Comparison of ENCODE assay signal across 2 cellular contexts in the genomic region with DNA sequence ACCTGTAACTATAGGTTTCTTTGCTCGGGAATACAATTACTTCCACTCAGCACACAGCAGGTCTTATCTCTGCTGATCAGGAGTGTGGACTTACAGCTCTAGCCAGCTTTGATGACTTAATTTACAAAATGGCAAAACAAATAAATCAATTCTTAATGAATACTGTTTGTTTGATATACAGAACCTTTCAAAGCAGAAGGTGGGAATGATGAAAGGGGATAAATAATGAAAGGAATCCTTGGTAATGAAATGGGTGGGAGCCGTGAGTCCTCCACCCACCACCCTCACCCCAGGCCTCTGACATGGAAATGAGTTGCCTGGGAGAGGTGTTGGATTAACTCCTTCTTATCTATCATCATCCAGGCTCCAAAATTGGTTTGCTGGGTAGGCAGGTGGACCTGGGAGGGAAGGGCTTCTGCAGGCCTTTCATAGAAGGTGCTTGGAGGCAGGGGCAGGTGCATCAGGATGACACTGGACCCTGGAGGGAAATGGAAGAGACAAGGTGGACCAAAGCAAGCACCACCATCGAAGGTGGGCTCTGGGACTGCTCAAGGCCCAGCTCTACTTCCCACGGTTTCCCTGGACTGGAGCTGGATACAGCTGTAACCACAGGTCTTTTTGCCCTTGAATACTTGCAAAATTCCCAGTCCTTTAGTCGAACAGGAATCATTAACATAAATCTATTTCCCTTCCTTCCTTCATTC.
TF ChIP-seq lines count a peak whose summit lies in the region.

No MANE protein-coding gene starts in this region.

TF ChIP-seq in HepG2, 621 proteins besides CTCF, POLR2A, EP300 and RAD21 (continues in another document):
- TF ChIP-seq FOSL1 (CRISPR knock-in tag; IDR thresholded peaks at IDR 0.05; ENCODE audit: borderline replicate concordance) (no peak), TCF7 (IDR thresholded peaks at IDR 0.05; ENCODE audit: low read depth) (peak; percentile 85), SOX13 (IDR thresholded peaks at IDR 0.05) (0 out of 2 replicates have a peak, but pooled peaks have one; percentile 17), SOX13 (CRISPR knock-in tag; conservative IDR thresholded peaks at IDR 0.05 in 1 of 2, IDR thresholded peaks at IDR 0.05 in 1 of 2) (peak in 1 of 2 experiments; percentile 22; a peak in 1 of 4 replicates), GATA4 (IDR thresholded peaks at IDR 0.05; ENCODE audit: borderline replicate concordance, low read depth) (peak; percentile 69; the same call in 1 of the 2 replicates), GATAD2A (CRISPR knock-in tag; IDR thresholded peaks at IDR 0.05) (peak; percentile 27; the same call in 1 of the 2 replicates), MTA3 (CRISPR knock-in tag; IDR thresholded peaks at IDR 0.05) (no peak), ZMYM3 (CRISPR knock-in tag; IDR thresholded peaks at IDR 0.05) (no peak), NR2C2 (CRISPR knock-in tag; IDR thresholded peaks at IDR 0.05; ENCODE audit: borderline replicate concordance) (peak; percentile 17; the same call in 1 of the 2 replicates), ZNF562 (CRISPR knock-in tag; IDR thresholded peaks at IDR 0.05; ENCODE audit: borderline replicate concordance) (no peak), CREM (IDR thresholded peaks at IDR 0.05) (peak; percentile 46; the same call in 1 of the 2 replicates), CREM (CRISPR knock-in tag; IDR thresholded peaks at IDR 0.05) (no peak), TBX2 (CRISPR knock-in tag; IDR thresholded peaks at IDR 0.05; ENCODE audit: borderline replicate concordance) (peak; percentile 81; the same call in 1 of the 2 replicates), RELA (CRISPR knock-in tag; IDR thresholded peaks at IDR 0.05) (no peak), POGZ (CRISPR knock-in tag; IDR thresholded peaks at IDR 0.05) (0 out of 2 replicates have a peak, but pooled peaks have one; percentile 31), NCOA2 (CRISPR knock-in tag; IDR thresholded peaks at IDR 0.05) (peak; percentile 65), PHF21A (CRISPR knock-in tag; IDR thresholded peaks at IDR 0.05) (0 out of 2 replicates have a peak, but pooled peaks have one; percentile 51)
- TF ChIP-seq, protein P1, sequence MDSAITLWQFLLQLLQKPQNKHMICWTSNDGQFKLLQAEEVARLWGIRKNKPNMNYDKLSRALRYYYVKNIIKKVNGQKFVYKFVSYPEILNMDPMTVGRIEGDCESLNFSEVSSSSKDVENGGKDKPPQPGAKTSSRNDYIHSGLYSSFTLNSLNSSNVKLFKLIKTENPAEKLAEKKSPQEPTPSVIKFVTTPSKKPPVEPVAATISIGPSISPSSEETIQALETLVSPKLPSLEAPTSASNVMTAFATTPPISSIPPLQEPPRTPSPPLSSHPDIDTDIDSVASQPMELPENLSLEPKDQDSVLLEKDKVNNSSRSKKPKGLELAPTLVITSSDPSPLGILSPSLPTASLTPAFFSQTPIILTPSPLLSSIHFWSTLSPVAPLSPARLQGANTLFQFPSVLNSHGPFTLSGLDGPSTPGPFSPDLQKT (CRISPR knock-in tag; IDR thresholded peaks at IDR 0.05; ENCODE audit: borderline replicate concordance) = no peak
- TF ChIP-seq, protein P2, sequence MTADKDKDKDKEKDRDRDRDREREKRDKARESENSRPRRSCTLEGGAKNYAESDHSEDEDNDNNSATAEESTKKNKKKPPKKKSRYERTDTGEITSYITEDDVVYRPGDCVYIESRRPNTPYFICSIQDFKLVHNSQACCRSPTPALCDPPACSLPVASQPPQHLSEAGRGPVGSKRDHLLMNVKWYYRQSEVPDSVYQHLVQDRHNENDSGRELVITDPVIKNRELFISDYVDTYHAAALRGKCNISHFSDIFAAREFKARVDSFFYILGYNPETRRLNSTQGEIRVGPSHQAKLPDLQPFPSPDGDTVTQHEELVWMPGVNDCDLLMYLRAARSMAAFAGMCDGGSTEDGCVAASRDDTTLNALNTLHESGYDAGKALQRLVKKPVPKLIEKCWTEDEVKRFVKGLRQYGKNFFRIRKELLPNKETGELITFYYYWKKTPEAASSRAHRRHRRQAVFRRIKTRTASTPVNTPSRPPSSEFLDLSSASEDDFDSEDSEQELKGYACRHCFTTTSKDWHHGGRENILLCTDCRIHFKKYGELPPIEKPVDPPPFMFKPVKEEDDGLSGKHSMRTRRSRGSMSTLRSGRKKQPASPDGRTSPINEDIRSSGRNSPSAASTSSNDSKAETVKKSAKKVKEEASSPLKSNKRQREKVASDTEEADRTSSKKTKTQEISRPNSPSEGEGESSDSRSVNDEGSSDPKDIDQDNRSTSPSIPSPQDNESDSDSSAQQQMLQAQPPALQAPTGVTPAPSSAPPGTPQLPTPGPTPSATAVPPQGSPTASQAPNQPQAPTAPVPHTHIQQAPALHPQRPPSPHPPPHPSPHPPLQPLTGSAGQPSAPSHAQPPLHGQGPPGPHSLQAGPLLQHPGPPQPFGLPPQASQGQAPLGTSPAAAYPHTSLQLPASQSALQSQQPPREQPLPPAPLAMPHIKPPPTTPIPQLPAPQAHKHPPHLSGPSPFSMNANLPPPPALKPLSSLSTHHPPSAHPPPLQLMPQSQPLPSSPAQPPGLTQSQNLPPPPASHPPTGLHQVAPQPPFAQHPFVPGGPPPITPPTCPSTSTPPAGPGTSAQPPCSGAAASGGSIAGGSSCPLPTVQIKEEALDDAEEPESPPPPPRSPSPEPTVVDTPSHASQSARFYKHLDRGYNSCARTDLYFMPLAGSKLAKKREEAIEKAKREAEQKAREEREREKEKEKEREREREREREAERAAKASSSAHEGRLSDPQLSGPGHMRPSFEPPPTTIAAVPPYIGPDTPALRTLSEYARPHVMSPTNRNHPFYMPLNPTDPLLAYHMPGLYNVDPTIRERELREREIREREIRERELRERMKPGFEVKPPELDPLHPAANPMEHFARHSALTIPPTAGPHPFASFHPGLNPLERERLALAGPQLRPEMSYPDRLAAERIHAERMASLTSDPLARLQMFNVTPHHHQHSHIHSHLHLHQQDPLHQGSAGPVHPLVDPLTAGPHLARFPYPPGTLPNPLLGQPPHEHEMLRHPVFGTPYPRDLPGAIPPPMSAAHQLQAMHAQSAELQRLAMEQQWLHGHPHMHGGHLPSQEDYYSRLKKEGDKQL (CRISPR knock-in tag; IDR thresholded peaks at IDR 0.05; ENCODE audit: low read depth) = 0 out of 2 replicates have a peak, but pooled peaks have one; percentile 27
- TF ChIP-seq, protein P3, sequence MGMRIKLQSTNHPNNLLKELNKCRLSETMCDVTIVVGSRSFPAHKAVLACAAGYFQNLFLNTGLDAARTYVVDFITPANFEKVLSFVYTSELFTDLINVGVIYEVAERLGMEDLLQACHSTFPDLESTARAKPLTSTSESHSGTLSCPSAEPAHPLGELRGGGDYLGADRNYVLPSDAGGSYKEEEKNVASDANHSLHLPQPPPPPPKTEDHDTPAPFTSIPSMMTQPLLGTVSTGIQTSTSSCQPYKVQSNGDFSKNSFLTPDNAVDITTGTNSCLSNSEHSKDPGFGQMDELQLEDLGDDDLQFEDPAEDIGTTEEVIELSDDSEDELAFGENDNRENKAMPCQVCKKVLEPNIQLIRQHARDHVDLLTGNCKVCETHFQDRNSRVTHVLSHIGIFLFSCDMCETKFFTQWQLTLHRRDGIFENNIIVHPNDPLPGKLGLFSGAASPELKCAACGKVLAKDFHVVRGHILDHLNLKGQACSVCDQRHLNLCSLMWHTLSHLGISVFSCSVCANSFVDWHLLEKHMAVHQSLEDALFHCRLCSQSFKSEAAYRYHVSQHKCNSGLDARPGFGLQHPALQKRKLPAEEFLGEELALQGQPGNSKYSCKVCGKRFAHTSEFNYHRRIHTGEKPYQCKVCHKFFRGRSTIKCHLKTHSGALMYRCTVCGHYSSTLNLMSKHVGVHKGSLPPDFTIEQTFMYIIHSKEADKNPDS (CRISPR knock-in tag; IDR thresholded peaks at IDR 0.05) = no peak

TF ChIP-seq in GM12878, 131 proteins besides CTCF, POLR2A, EP300 and RAD21:
- TF ChIP-seq, protein P4, sequence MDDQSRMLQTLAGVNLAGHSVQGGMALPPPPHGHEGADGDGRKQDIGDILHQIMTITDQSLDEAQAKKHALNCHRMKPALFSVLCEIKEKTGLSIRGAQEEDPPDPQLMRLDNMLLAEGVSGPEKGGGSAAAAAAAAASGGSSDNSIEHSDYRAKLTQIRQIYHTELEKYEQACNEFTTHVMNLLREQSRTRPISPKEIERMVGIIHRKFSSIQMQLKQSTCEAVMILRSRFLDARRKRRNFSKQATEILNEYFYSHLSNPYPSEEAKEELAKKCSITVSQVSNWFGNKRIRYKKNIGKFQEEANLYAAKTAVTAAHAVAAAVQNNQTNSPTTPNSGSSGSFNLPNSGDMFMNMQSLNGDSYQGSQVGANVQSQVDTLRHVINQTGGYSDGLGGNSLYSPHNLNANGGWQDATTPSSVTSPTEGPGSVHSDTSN (IDR thresholded peaks at IDR 0.05; ENCODE audit: insufficient replicate concordance, low read depth, low read length) = no peak
- TF ChIP-seq SUZ12 (IDR thresholded peaks at IDR 0.05; ENCODE audit: unreplicated experiment) (no peak), POLR2AphosphoS2 (IDR thresholded peaks at IDR 0.05; ENCODE audit: low read depth, low read length) (peak; percentile 56; the same call in 1 of the 2 replicates)
